10 cellular contexts compared by ENCODE assay signal in the genomic region with DNA sequence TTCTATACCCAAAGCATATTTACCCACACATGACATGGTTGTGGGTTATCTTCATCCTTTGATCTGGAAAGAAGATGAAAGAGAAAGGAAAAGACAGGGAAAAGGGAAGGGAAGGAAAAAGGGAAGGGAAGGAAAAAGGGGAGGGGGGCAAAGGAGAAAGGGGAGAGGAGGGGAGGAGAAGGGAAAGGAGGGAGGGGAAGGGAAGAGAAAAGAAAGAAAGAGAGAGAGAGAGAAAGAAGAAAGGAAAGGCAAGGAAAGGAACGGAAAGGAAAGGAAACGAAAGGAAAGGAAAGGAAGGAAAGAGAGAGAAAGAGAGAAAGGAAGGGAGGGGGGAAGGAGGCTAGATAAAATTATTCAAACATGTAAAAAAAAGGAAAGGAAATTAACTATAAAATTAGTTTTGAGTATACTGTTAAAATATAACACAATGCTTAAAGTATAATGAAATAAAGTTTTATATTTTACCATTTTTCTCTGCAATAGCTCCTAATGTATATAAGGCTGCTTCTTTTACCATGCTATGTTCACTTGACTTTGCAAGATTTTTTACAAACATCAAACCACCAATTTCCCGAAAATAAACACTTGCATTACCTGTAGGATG. TPM values are rescaled to one million over a fixed set of nuclear protein-coding genes. Genes with fewer than 3 reads are reported as not detected.
"Had no signal": no experiment of that assay in that cellular context is flagged by ENCODE, and none has a peak within 500 bp of the region (broad histone marks: within the 10 kb centered on the region; RNA-seq: fewer than 3 reads in every experiment).

No MANE protein-coding gene starts in this region.

- FAIRE-seq: HTR-8/SVneo had no signal

- H3K36me3 ChIP-seq: HAP-1 had no signal

- H2AFZ ChIP-seq: GM23248 had no signal

- ATAC-seq: HCT116 had no signal

- H3K4me1 ChIP-seq: HAP-1 had no signal

- H3K4me3 ChIP-seq: GM23248, HAP-1 had no signal

- H3K27ac ChIP-seq: GM23248 had no signal

- DNase-seq: GM23248, GOT3, H7, KG1 had no signal

- H3K9me3 ChIP-seq: HAP-1 had no signal

- H3K9ac ChIP-seq: GM23248 had no signal

RNA-seq across cellular contexts. Expression of gene TERB1, which starts 11.2 kb away (rescaled TPM):
- total RNA-seq: GM23248, H7, HT-29 had no signal
- polyA plus RNA-seq: GM23248, IgD-negative memory B cell had no signal

RNA-seq across cellular contexts. Expression of gene CA7, which starts 54.0 kb away (rescaled TPM):
- total RNA-seq: H4, HT-29 had no signal
- polyA plus RNA-seq: GM23248, IgD-negative memory B cell had no signal
